In the genomic region with DNA sequence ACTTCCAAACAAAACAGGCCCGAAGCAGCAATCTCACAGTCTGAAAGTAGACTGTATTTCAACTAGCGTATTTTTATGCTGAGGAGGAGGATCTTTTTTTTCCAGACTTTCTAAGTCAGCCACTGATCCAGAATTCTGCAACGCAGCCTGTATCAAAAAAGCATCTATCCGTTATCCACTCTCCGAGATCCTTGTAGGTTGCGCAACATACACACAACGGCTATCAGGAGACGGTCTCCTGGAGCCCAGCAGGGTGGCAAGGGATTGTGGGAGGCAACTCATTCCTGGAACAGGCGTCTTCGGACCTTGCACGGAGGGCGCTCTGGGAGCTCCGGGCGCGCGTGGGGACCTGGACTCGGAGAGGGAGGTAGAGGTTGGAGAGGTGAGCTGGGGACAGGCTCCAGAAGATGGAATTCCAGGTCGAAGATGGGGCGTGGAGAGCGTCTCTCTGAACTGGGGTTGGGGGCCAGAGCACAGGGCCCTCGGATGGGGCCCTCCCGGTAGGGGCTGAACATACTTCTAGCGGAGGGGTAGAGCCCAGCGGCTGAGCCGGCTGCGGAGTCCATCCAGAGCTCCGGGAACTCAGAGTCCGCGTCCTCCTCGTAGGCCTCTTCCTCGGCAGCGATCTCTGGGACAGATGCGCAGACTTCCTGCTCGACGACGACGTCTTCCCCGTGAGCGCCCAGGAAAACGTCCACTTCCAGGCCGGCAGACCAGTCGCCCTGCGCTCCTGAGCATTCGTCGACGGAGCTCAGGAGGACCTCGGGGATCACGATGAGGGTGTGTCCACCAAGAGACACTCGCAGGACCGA, we compare ENCODE assay signal across 34 cellular contexts. TPM values are rescaled to one million over a fixed set of nuclear protein-coding genes. Genes with fewer than 3 reads are reported as not detected.
"Had no signal": no experiment of that assay in that cellular context is flagged by ENCODE, and none has a peak within 500 bp of the region (broad histone marks: within the 10 kb centered on the region; RNA-seq: fewer than 3 reads in every experiment).

No MANE protein-coding gene starts in this region.

- H3K36me3 ChIP-seq: ascending aorta, cardiac muscle cell, Peyer's patch, SJCRH30, WERI-Rb-1 had no signal

- DNase-seq: activated CD4-positive, alpha-beta T cell treated with anti-CD3 and anti-CD28 coated beads, Interleukin-2, amount 10 ng/mL, durations not matched to agents 7 days and 5 days; activated CD4-positive, alpha-beta T cell treated with anti-CD3 and anti-CD28 coated beads, Interleukin-2, amount 50 U/mL, for 48 hours; activated CD8-positive, alpha-beta T cell treated with anti-CD3 and anti-CD28 coated beads, Interleukin-2, amount 10 ng/mL, durations not matched to agents 7 days and 5 days; activated gamma-delta T cell; activated naive CD4-positive, alpha-beta T cell treated with Interleukin-2 at 50 U/mL for 16 hours; activated naive CD8-positive, alpha-beta T cell treated with anti-CD3 and anti-CD28 coated beads, Interleukin-2, amount 10 ng/mL, durations not matched to agents 7 days and 5 days; activated T-cell treated with anti-CD3 and anti-CD28 coated beads, Interleukin-2, amount 50 U/mL, for 24 hours; amygdala; MM.1S; NCI-H1092 treated with DMSO at 0.1 percent for 48 hours; NCI-H1417 treated with DMSO at 0.1 percent for 48 hours; NCI-H187 treated with DMSO at 0.1 percent for 48 hours; NCI-H2081; NCI-H2171 treated with DMSO at 0.1 percent for 48 hours; NCI-H226; NCI-H524 treated with DMSO at 0.1 percent for 48 hours; NK-92 treated with Interleukin-12 subunit alpha and Interleukin-12 subunit beta, amount 100 ng/mL, for 24 hours; PC-3; Peyer's patch; SJCRH30; T1000; WERI-Rb-1 had no signal

- ATAC-seq: activated CD8-positive, alpha-beta T cell treated with anti-CD3 and anti-CD28 coated beads, Interleukin-2, amount 10 ng/mL, durations not matched to agents 7 days and 5 days; PC-3; Right ventricle myocardium inferior had no signal

- H3K27me3 ChIP-seq: ascending aorta, cardiac muscle cell, Peyer's patch, SJCRH30 had no signal

- H3K9ac ChIP-seq: KMS-11 had no signal

- H3K4me1 ChIP-seq: ascending aorta, Peyer's patch, SJCRH30 had no signal

- H3K4me2 ChIP-seq: KMS-11 had no signal

- H3K9me3 ChIP-seq: ascending aorta, SJCRH30 had no signal

- H3K4me3 ChIP-seq: ascending aorta, cardiac muscle cell, Peyer's patch, SJCRH30, SK-N-MC had no signal

- H3K27ac ChIP-seq: ascending aorta, cardiac muscle cell, KMS-11, Peyer's patch, RWPE1, SJCRH30, SK-N-MC, WERI-Rb-1 had no signal

RNA-seq across cellular contexts. Expression of gene PRR23C, which starts 0.9 kb away (rescaled TPM):
- total RNA-seq: activated CD4-positive, alpha-beta T cell treated with anti-CD3 and anti-CD28 coated beads, Interleukin-2, amount 10 ng/mL, durations not matched to agents 7 days and 5 days; activated CD8-positive, alpha-beta T cell treated with anti-CD3 and anti-CD28 coated beads, Interleukin-2, amount 10 ng/mL, durations not matched to agents 7 days and 5 days; activated naive CD8-positive, alpha-beta T cell treated with anti-CD3 and anti-CD28 coated beads, Interleukin-2, amount 10 ng/mL, durations not matched to agents 7 days and 5 days; activated T-helper 2 cell treated with anti-CD3 and anti-CD28 coated beads, Interferon-gamma antibody, Interleukin-2, Interleukin-4, amounts not matched to agents 10 μg/mL and 5 μg/mL and 100 μg/mL, durations not matched to agents 14 hours and 24 hours and 36 hours; ascending aorta; cardiac muscle cell; LHCN-M2; NCI-H460; PC-3; Peyer's patch; Right ventricle myocardium inferior; SJCRH30; T-helper 1 cell treated with Interleukin-12 subunit alpha and Interleukin-12 subunit beta and Interleukin-4 antibody, amounts not matched to agents 30 ng/mL and 1 ng/mL, for 36 hours; T-helper 2 cell treated with Interferon-gamma antibody and Interleukin-4, amounts not matched to agents 100 ng/mL and 5 ng/mL, for 36 hours had no signal
- polyA plus RNA-seq: adipose tissue, cardiac muscle cell had no signal

RNA-seq across cellular contexts. Expression of gene PRR23B, which starts 23.0 kb away (rescaled TPM):
- total RNA-seq: activated CD4-positive, alpha-beta T cell treated with anti-CD3 and anti-CD28 coated beads, Interleukin-2, amount 10 ng/mL, durations not matched to agents 7 days and 5 days; activated CD8-positive, alpha-beta T cell treated with anti-CD3 and anti-CD28 coated beads, Interleukin-2, amount 10 ng/mL, durations not matched to agents 7 days and 5 days; activated naive CD8-positive, alpha-beta T cell treated with anti-CD3 and anti-CD28 coated beads, Interleukin-2, amount 10 ng/mL, durations not matched to agents 7 days and 5 days; activated T-helper 2 cell treated with anti-CD3 and anti-CD28 coated beads, Interferon-gamma antibody, Interleukin-2, Interleukin-4, amounts not matched to agents 10 μg/mL and 5 μg/mL and 100 μg/mL, durations not matched to agents 14 hours and 24 hours and 36 hours; ascending aorta; cardiac muscle cell; LHCN-M2; NCI-H460; PC-3; Peyer's patch; Right ventricle myocardium inferior; SJCRH30; T-helper 1 cell treated with Interleukin-12 subunit alpha and Interleukin-12 subunit beta and Interleukin-4 antibody, amounts not matched to agents 30 ng/mL and 1 ng/mL, for 36 hours; T-helper 2 cell treated with Interferon-gamma antibody and Interleukin-4, amounts not matched to agents 100 ng/mL and 5 ng/mL, for 36 hours had no signal
- polyA plus RNA-seq: adipose tissue, cardiac muscle cell had no signal

RNA-seq across cellular contexts. Expression of gene PRR23A, which starts 37.7 kb away (rescaled TPM):
- total RNA-seq: activated CD4-positive, alpha-beta T cell treated with anti-CD3 and anti-CD28 coated beads, Interleukin-2, amount 10 ng/mL, durations not matched to agents 7 days and 5 days; activated CD8-positive, alpha-beta T cell treated with anti-CD3 and anti-CD28 coated beads, Interleukin-2, amount 10 ng/mL, durations not matched to agents 7 days and 5 days; activated naive CD8-positive, alpha-beta T cell treated with anti-CD3 and anti-CD28 coated beads, Interleukin-2, amount 10 ng/mL, durations not matched to agents 7 days and 5 days; activated T-helper 2 cell treated with anti-CD3 and anti-CD28 coated beads, Interferon-gamma antibody, Interleukin-2, Interleukin-4, amounts not matched to agents 10 μg/mL and 5 μg/mL and 100 μg/mL, durations not matched to agents 14 hours and 24 hours and 36 hours; ascending aorta; cardiac muscle cell; LHCN-M2; NCI-H460; PC-3; Peyer's patch; Right ventricle myocardium inferior; SJCRH30; T-helper 1 cell treated with Interleukin-12 subunit alpha and Interleukin-12 subunit beta and Interleukin-4 antibody, amounts not matched to agents 30 ng/mL and 1 ng/mL, for 36 hours; T-helper 2 cell treated with Interferon-gamma antibody and Interleukin-4, amounts not matched to agents 100 ng/mL and 5 ng/mL, for 36 hours had no signal
- polyA plus RNA-seq: adipose tissue, cardiac muscle cell had no signal
